ENCODE assay signal across 20 cellular contexts in the genomic region with DNA sequence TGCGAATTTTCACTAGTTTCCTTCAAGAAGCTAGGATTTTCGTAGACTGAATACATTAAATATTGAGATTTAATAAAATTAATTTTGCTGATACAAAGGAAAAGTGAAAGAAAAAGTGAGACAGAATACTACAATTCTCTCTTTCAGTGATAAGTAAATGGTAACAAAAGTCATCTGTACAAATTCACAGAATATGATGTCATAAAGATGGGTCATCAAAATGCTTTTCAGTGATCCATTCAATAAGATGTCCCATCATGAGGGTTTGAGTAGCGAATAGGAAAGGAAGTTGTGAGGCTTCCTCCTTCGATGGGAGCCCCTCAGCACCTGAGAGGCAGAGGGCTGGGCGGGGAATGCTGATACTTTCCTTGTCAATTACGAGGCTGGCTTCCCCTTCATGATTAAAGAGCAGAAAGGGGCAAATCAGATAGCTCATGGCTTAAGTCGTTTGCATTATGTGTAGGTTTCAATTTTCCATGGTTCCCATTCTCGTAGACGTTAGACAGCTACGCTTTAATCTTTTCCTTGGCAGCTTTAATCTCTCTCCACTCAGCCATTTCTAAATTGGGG.
A peak's percentile ranks its signal among the peaks of the same experiment; 100 is the strongest.
DNase-seq lines count a peak whose midpoint lies in the region; ATAC-seq, FAIRE-seq and TF ChIP-seq lines count a peak whose summit lies in the region.
"Had no signal": no experiment of that assay in that cellular context is flagged by ENCODE, and none has a peak within 500 bp of the region (broad histone marks: within the 10 kb centered on the region; RNA-seq: fewer than 3 reads in every experiment).

No MANE protein-coding gene starts in this region.

- H3K4me2 ChIP-seq in astrocyte (ENCODE audit: low read length): no peak overlapping the region

- TF ChIP-seq CTCF in left ventricle myocardium inferior (IDR thresholded peaks at IDR 0.05; ENCODE audit: borderline replicate concordance) (no peak), astrocyte (IDR thresholded peaks at IDR 0.05; ENCODE audit: insufficient read depth, low read depth, low read length) (no peak), retinal pigment epithelial cell (conservative IDR thresholded peaks at IDR 0.05; ENCODE audit: low read depth, low read length) (no peak), dorsolateral prefrontal cortex (IDR thresholded peaks at IDR 0.05 in 54 of 56, conservative IDR thresholded peaks at IDR 0.05 in 2 of 56; ENCODE audit: low read depth in 1 of 56, partially characterized antibody in 56 of 56) (no peak)

- H3K9me3 ChIP-seq in left ventricle myocardium inferior (replicated peaks): no peaks in the 10 kb centered on the region
- no peaks in the 10 kb centered on the region for H3K9me3 ChIP-seq in astrocyte (ENCODE audit: insufficient read depth, low read depth, low read length)
- H3K9me3 ChIP-seq: SJSA1 had no signal

- FAIRE-seq in astrocyte (lab: Jason Lieb, UNC): peak; percentile 26
- FAIRE-seq: GM12892, H54 had no signal

- no peak overlapping the region for H2AFZ ChIP-seq in astrocyte (ENCODE audit: low read depth, low read length)

- intact Hi-C loops in left ventricle myocardium inferior (cut with micrococcal nuclease) (no loop called here), Right ventricle myocardium inferior (cut with DNase I) (loop anchor here (5.0 kb wide), 1 partner anchor 48 kb away; no protein-coding TSS in a partner anchor), dorsolateral prefrontal cortex (cut with DNase I) (no loop called here)
- intact Hi-C loops in activated CD4-positive, alpha-beta memory T cell treated with anti-CD3 and anti-CD28 coated beads for 36 hours (cut with micrococcal nuclease): no loop called here

- no peak overlapping the region for H3K27ac ChIP-seq in left ventricle myocardium inferior (replicated peaks)
- no peak overlapping the region for H3K27ac ChIP-seq in astrocyte (ENCODE audit: low read depth, low read length)
- no peak overlapping the region for H3K27ac ChIP-seq in dorsolateral prefrontal cortex
- H3K27ac ChIP-seq: RWPE1, SJSA1 had no signal

- peak overlapping the region; percentile 36 for H3K27ac Mint-ChIP-seq in astrocyte (ENCODE audit: unreplicated experiment)
- H3K27ac Mint-ChIP-seq in activated CD4-positive, alpha-beta memory T cell treated with anti-CD3 and anti-CD28 coated beads for 36 hours: no peak overlapping the region

- CTCF ChIA-PET in activated CD4-positive, alpha-beta memory T cell treated with anti-CD3 and anti-CD28 coated beads for 36 hours (lab: Charles Lee): no interaction called here

- H3K9me3 Mint-ChIP-seq in astrocyte (ENCODE audit: unreplicated experiment): peaks cover 2% of the 10 kb centered on the region
- no peaks in the 10 kb centered on the region for H3K9me3 Mint-ChIP-seq in activated CD4-positive, alpha-beta memory T cell treated with anti-CD3 and anti-CD28 coated beads for 36 hours

- H3K27me3 ChIP-seq in left ventricle myocardium inferior (ENCODE audit: low read depth) (no peaks in the 10 kb centered on the region), astrocyte (ENCODE audit: insufficient read depth, low read length) (peaks cover 5% of the 10 kb centered on the region), dorsolateral prefrontal cortex (peaks cover 0 to 11% (median 0%) of the 10 kb centered on the region in 45 donors)
- H3K27me3 ChIP-seq: SJSA1 had no signal

- DNase-seq in left ventricle myocardium inferior: no peak
- no peak for DNase-seq in Right ventricle myocardium inferior (ENCODE audit: missing footprints)
- DNase-seq in NCI-H82 (lab: John Stamatoyannopoulos, UW): peak; percentile 68
- DNase-seq in astrocyte (ENCODE audit: low read depth): no peak
- peak; percentile 43 for DNase-seq in retinal pigment epithelial cell (ENCODE audit: low read depth)
- no peak for DNase-seq in activated CD4-positive, alpha-beta memory T cell treated with anti-CD3 and anti-CD28 coated beads for 36 hours
- DNase-seq in dorsolateral prefrontal cortex: no peak
- DNase-seq in NCI-H2081 treated with DMSO at 0.1 percent for 48 hours (lab: John Stamatoyannopoulos, UW): no peak
- DNase-seq: CD4-positive, alpha-beta memory T cell; DMS79; KG1; NCI-H1105 treated with DMSO at 0.1 percent for 48 hours; NCI-H1694 treated with DMSO at 0.1 percent for 48 hours; NCI-H2107; NCI-H2227 treated with DMSO at 0.1 percent for 48 hours; SW 1271 had no signal

- POLR2A ChIA-PET in activated CD4-positive, alpha-beta memory T cell treated with anti-CD3 and anti-CD28 coated beads for 36 hours (lab: Charles Lee): no interaction called here

- ATAC-seq in Right ventricle myocardium inferior: no peak

- H3K4me3 ChIP-seq in left ventricle myocardium inferior: peak overlapping the region; percentile 48
- no peak overlapping the region for H3K4me3 ChIP-seq in astrocyte (ENCODE audit: insufficient read depth, low read depth, low read length)
- no peak overlapping the region for H3K4me3 ChIP-seq in retinal pigment epithelial cell (ENCODE audit: low read length)
- no peak overlapping the region for H3K4me3 ChIP-seq in dorsolateral prefrontal cortex
- H3K4me3 ChIP-seq: SJSA1 had no signal

- no peak overlapping the region for H3K4me3 Mint-ChIP-seq in astrocyte (ENCODE audit: unreplicated experiment)
- H3K4me3 Mint-ChIP-seq in activated CD4-positive, alpha-beta memory T cell treated with anti-CD3 and anti-CD28 coated beads for 36 hours: no peak overlapping the region
- H3K4me3 Mint-ChIP-seq: CD4-positive, alpha-beta memory T cell had no signal

- H3K4me1 Mint-ChIP-seq in astrocyte (ENCODE audit: low read depth, unreplicated experiment): peaks cover 23% of the 10 kb centered on the region
- H3K4me1 Mint-ChIP-seq in activated CD4-positive, alpha-beta memory T cell treated with anti-CD3 and anti-CD28 coated beads for 36 hours (ENCODE audit: low read depth): no peaks in the 10 kb centered on the region
- H3K4me1 Mint-ChIP-seq: CD4-positive, alpha-beta memory T cell had no signal

- H3K9ac ChIP-seq in astrocyte (ENCODE audit: low read length): no peak overlapping the region

- no peaks in the 10 kb centered on the region for H3K36me3 Mint-ChIP-seq in astrocyte (ENCODE audit: low read depth, unreplicated experiment)
- H3K36me3 Mint-ChIP-seq in activated CD4-positive, alpha-beta memory T cell treated with anti-CD3 and anti-CD28 coated beads for 36 hours: no peaks in the 10 kb centered on the region
- H3K36me3 Mint-ChIP-seq: CD4-positive, alpha-beta memory T cell had no signal

- H3K27me3 Mint-ChIP-seq in astrocyte (ENCODE audit: low read depth, unreplicated experiment): no peaks in the 10 kb centered on the region
- peaks cover 3% of the 10 kb centered on the region for H3K27me3 Mint-ChIP-seq in activated CD4-positive, alpha-beta memory T cell treated with anti-CD3 and anti-CD28 coated beads for 36 hours

- H3K79me2 ChIP-seq in astrocyte (ENCODE audit: insufficient read depth, low read length): no peaks in the 10 kb centered on the region

- H4K20me1 ChIP-seq in astrocyte (ENCODE audit: insufficient read depth, low read length): no peaks in the 10 kb centered on the region

- no peaks in the 10 kb centered on the region for H3K36me3 ChIP-seq in left ventricle myocardium inferior
- H3K36me3 ChIP-seq in astrocyte (ENCODE audit: insufficient read depth, low read length): no peaks in the 10 kb centered on the region
- H3K36me3 ChIP-seq: SJSA1 had no signal

- peaks cover 14% of the 10 kb centered on the region for H3K4me1 ChIP-seq in left ventricle myocardium inferior
- H3K4me1 ChIP-seq in astrocyte (ENCODE audit: insufficient read depth, low read length): peaks cover 6% of the 10 kb centered on the region

Comparison
In these comparisons a context has a peak if more than half of its experiments do, and no peak if none do; other contexts are left out.
1. DNase-seq: peak in NCI-H82 (single experiment) and retinal pigment epithelial cell (single experiment); none in left ventricle myocardium inferior (single experiment), Right ventricle myocardium inferior (single experiment), astrocyte (single experiment), activated CD4-positive, alpha-beta memory T cell treated with anti-CD3 and anti-CD28 coated beads for 36 hours (single experiment), dorsolateral prefrontal cortex (0 of 10) and NCI-H2081 treated with DMSO at 0.1 percent for 48 hours (single experiment).